In genomic region chr2:88841224-88841929, GRCh38 we compare ENCODE assay signal across 1 cellular context.
TF ChIP-seq lines count a peak whose summit lies in the region.

No MANE protein-coding gene starts in this region.

TF ChIP-seq in GM12878, 131 proteins besides CTCF, POLR2A, EP300 and RAD21 (continued from another document):
- TF ChIP-seq IRF5 (IDR thresholded peaks at IDR 0.05; ENCODE audit: borderline replicate concordance) (no peak), BACH1 (IDR thresholded peaks at IDR 0.05; ENCODE audit: borderline replicate concordance) (no peak), ZBTB40 (IDR thresholded peaks at IDR 0.05; ENCODE audit: borderline replicate concordance) (no peak), CREB1 (IDR thresholded peaks at IDR 0.05; ENCODE audit: low read depth) (no peak), BCL3 (IDR thresholded peaks at IDR 0.05; ENCODE audit: borderline replicate concordance, insufficient read depth, low read depth, low read length, poor library complexity, severe bottlenecking) (no peak), TCF3 (IDR thresholded peaks at IDR 0.05; ENCODE audit: borderline replicate concordance, insufficient read depth, low read depth, low read length) (no peak), REST (IDR thresholded peaks at IDR 0.05; ENCODE audit: low read depth, low read length) (no peak)
TF ChIP-seq in GM12878: peak in this region for 0.
